In genomic region chr11:119055901-119056300, GRCh38 we compare ENCODE assay signal across 6 cellular contexts. TPM values are rescaled to one million over a fixed set of nuclear protein-coding genes. Genes with fewer than 3 reads are reported as not detected.
DNase-seq lines count a peak whose midpoint lies in the region; ATAC-seq and TF ChIP-seq lines count a peak whose summit lies in the region.

No MANE protein-coding gene starts in this region.

- no peak for ATAC-seq in activated CD8-positive, alpha-beta T cell treated with anti-CD3 and anti-CD28 coated beads for 36 hours
- no peak for ATAC-seq in GM19351 (IDR thresholded peaks at IDR 0.05; ENCODE audit: unreplicated experiment)

- H3K27me3 Mint-ChIP-seq in activated CD4-positive, alpha-beta T cell treated with anti-CD3 and anti-CD28 coated beads, Interleukin-2, amount 10 ng/mL, durations not matched to agents 7 days and 5 days = no peaks in the 10 kb centered on the region
- H3K27me3 Mint-ChIP-seq in activated CD8-positive, alpha-beta T cell treated with anti-CD3 and anti-CD28 coated beads for 36 hours = no peaks in the 10 kb centered on the region

- H3K36me3 Mint-ChIP-seq in activated CD4-positive, alpha-beta T cell treated with anti-CD3 and anti-CD28 coated beads, Interleukin-2, amount 10 ng/mL, durations not matched to agents 7 days and 5 days (ENCODE audit: low read depth) = peaks cover 48% of the 10 kb centered on the region
- H3K36me3 Mint-ChIP-seq in activated CD8-positive, alpha-beta T cell treated with anti-CD3 and anti-CD28 coated beads for 36 hours (ENCODE audit: low read depth) = peaks cover 47% of the 10 kb centered on the region

- H3K4me1 Mint-ChIP-seq in activated CD4-positive, alpha-beta T cell treated with anti-CD3 and anti-CD28 coated beads, Interleukin-2, amount 10 ng/mL, durations not matched to agents 7 days and 5 days = peaks cover 39% of the 10 kb centered on the region
- peaks cover 43% of the 10 kb centered on the region for H3K4me1 Mint-ChIP-seq in activated CD8-positive, alpha-beta T cell treated with anti-CD3 and anti-CD28 coated beads for 36 hours (ENCODE audit: low read depth)

- intact Hi-C loops in activated CD8-positive, alpha-beta T cell treated with anti-CD3 and anti-CD28 coated beads for 36 hours (cut with micrococcal nuclease) = no loop called here

- DNase-seq in activated CD4-positive, alpha-beta T cell treated with anti-CD3 and anti-CD28 coated beads, Interleukin-2, amount 10 ng/mL, durations not matched to agents 7 days and 5 days = peak; percentile 16
- DNase-seq in activated CD4-positive, alpha-beta T cell treated with anti-CD3 and anti-CD28 coated beads for 1 hour = no peak
- peak; percentile 30 for DNase-seq in activated CD8-positive, alpha-beta T cell treated with anti-CD3 and anti-CD28 coated beads for 36 hours
- DNase-seq in left kidney (ENCODE audit: low read depth, low spot score) = peak; percentile 41
- DNase-seq in SHP77 treated with DMSO at 0.1 percent for 48 hours (lab: John Stamatoyannopoulos, UW) = no peak

- peak; percentile 33 for TF ChIP-seq CTCF in activated CD8-positive, alpha-beta T cell treated with anti-CD3 and anti-CD28 coated beads for 36 hours (IDR thresholded peaks at IDR 0.05)

- CTCF ChIA-PET in activated CD4-positive, alpha-beta T cell treated with anti-CD3 and anti-CD28 coated beads, Interleukin-2, amount 10 ng/mL, durations not matched to agents 7 days and 5 days (lab: Charles Lee) = interaction anchor here (0.6 to 3.4 kb wide), 8 partner anchors 8 to 282 kb away, joined by 3 to 15 read pairs (median 4); partner anchors contain the start of gene SLC37A4
- CTCF ChIA-PET in activated CD8-positive, alpha-beta T cell treated with anti-CD3 and anti-CD28 coated beads for 36 hours (lab: Charles Lee) = interaction anchor here (0.8 to 4.3 kb wide), 11 partner anchors 8 to 265 kb away, joined by 3 to 18 read pairs (median 5); partner anchors contain the start of genes HMBS, SLC37A4 and VPS11

- no peaks in the 10 kb centered on the region for H3K9me3 Mint-ChIP-seq in activated CD4-positive, alpha-beta T cell treated with anti-CD3 and anti-CD28 coated beads, Interleukin-2, amount 10 ng/mL, durations not matched to agents 7 days and 5 days
- no peaks in the 10 kb centered on the region for H3K9me3 Mint-ChIP-seq in activated CD8-positive, alpha-beta T cell treated with anti-CD3 and anti-CD28 coated beads for 36 hours

- POLR2A ChIA-PET in activated CD4-positive, alpha-beta T cell treated with anti-CD3 and anti-CD28 coated beads, Interleukin-2, amount 10 ng/mL, durations not matched to agents 7 days and 5 days (lab: Charles Lee) = interaction anchor here (1.7 kb wide), 1 partner anchor 11 kb away, joined by 8 read pairs; the partner anchor contains the start of gene VPS11
- POLR2A ChIA-PET in activated CD8-positive, alpha-beta T cell treated with anti-CD3 and anti-CD28 coated beads for 36 hours (lab: Charles Lee) = interaction anchor here (0.7 to 3.7 kb wide), 21 partner anchors 8 to 147 kb away, joined by 3 to 26 read pairs (median 8); partner anchors contain the start of genes C2CD2L, CENATAC, RPS25 and SLC37A4

- H3K27ac Mint-ChIP-seq in activated CD4-positive, alpha-beta T cell treated with anti-CD3 and anti-CD28 coated beads, Interleukin-2, amount 10 ng/mL, durations not matched to agents 7 days and 5 days = peak overlapping the region; percentile 89
- H3K27ac Mint-ChIP-seq in activated CD8-positive, alpha-beta T cell treated with anti-CD3 and anti-CD28 coated beads for 36 hours = peak overlapping the region; percentile 87

- H3K4me3 Mint-ChIP-seq in activated CD4-positive, alpha-beta T cell treated with anti-CD3 and anti-CD28 coated beads, Interleukin-2, amount 10 ng/mL, durations not matched to agents 7 days and 5 days = peak overlapping the region; percentile 97
- peak overlapping the region; percentile 86 for H3K4me3 Mint-ChIP-seq in activated CD8-positive, alpha-beta T cell treated with anti-CD3 and anti-CD28 coated beads for 36 hours

RNA-seq across cellular contexts. Expression of gene HYOU1, which starts 1.1 kb away (rescaled TPM):
- 100 to 1,000 TPM; 117 to 119 TPM for total RNA-seq in activated CD4-positive, alpha-beta T cell treated with anti-CD3 and anti-CD28 coated beads, Interleukin-2, amount 10 ng/mL, durations not matched to agents 7 days and 5 days
- total RNA-seq in activated CD8-positive, alpha-beta T cell treated with anti-CD3 and anti-CD28 coated beads for 36 hours = 100 to 1,000 TPM in 1 of 2 experiments, 10 to 100 TPM in 1; 92.4 to 101 TPM

RNA-seq across cellular contexts. Expression of gene VPS11, which starts 11.7 kb away (rescaled TPM):
- total RNA-seq in activated CD4-positive, alpha-beta T cell treated with anti-CD3 and anti-CD28 coated beads, Interleukin-2, amount 10 ng/mL, durations not matched to agents 7 days and 5 days = 10 to 100 TPM; 39.7 to 40.0 TPM
- 10 to 100 TPM; 17.1 to 17.2 TPM for total RNA-seq in activated CD8-positive, alpha-beta T cell treated with anti-CD3 and anti-CD28 coated beads for 36 hours

RNA-seq across cellular contexts. Expression of gene SLC37A4, which starts 25.2 kb away (rescaled TPM):
- 10 to 100 TPM; 17.9 to 19.4 TPM for total RNA-seq in activated CD4-positive, alpha-beta T cell treated with anti-CD3 and anti-CD28 coated beads, Interleukin-2, amount 10 ng/mL, durations not matched to agents 7 days and 5 days
- total RNA-seq in activated CD8-positive, alpha-beta T cell treated with anti-CD3 and anti-CD28 coated beads for 36 hours = 10 to 100 TPM; 32.4 to 35.2 TPM

RNA-seq across cellular contexts. Expression of gene HMBS, which starts 28.8 kb away (rescaled TPM):
- 10 to 100 TPM; 21.6 to 23.2 TPM for total RNA-seq in activated CD4-positive, alpha-beta T cell treated with anti-CD3 and anti-CD28 coated beads, Interleukin-2, amount 10 ng/mL, durations not matched to agents 7 days and 5 days
- 10 to 100 TPM; 33.6 to 36.1 TPM for total RNA-seq in activated CD8-positive, alpha-beta T cell treated with anti-CD3 and anti-CD28 coated beads for 36 hours

RNA-seq across cellular contexts. Expression of gene TRAPPC4, which starts 37.3 kb away (rescaled TPM):
- total RNA-seq in activated CD4-positive, alpha-beta T cell treated with anti-CD3 and anti-CD28 coated beads, Interleukin-2, amount 10 ng/mL, durations not matched to agents 7 days and 5 days = 10 to 100 TPM; 58.5 to 65.4 TPM
- 10 to 100 TPM; 69.5 to 71.4 TPM for total RNA-seq in activated CD8-positive, alpha-beta T cell treated with anti-CD3 and anti-CD28 coated beads for 36 hours

Comparison
In these comparisons a context has a peak if more than half of its experiments do, and no peak if none do; other contexts are left out.
1. DNase-seq: peak in activated CD4-positive, alpha-beta T cell treated with anti-CD3 and anti-CD28 coated beads, Interleukin-2, amount 10 ng/mL, durations not matched to agents 7 days and 5 days (single experiment), activated CD8-positive, alpha-beta T cell treated with anti-CD3 and anti-CD28 coated beads for 36 hours (single experiment) and left kidney (single experiment); none in activated CD4-positive, alpha-beta T cell treated with anti-CD3 and anti-CD28 coated beads for 1 hour (single experiment) and SHP77 treated with DMSO at 0.1 percent for 48 hours (single experiment).